In the genomic region with DNA sequence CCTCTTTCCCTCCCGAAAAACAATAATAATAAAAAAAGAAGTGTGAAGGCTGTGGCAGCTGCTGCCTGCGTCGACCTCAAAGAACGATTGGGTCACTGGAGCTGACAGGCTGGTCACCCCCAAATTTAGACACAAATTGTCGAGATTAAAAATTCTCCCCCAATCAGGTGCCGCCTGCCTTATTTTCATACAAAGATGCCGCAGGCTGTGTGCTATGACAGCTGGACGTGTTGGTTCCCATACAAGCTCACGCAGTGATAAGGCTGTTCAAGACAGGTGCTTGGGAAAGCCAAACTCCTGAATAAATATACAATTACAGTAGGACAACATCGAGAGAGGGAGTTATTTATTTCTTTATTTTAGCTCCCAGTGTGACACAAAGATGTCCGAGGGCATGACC, we compare ENCODE assay signal across 16 cellular contexts.
"Had no signal": no experiment of that assay in that cellular context is flagged by ENCODE, and none has a peak within 500 bp of the region (broad histone marks: within the 10 kb centered on the region; RNA-seq: fewer than 3 reads in every experiment).

No MANE protein-coding gene starts in this region.

- DNase-seq: dermis blood vessel endothelial cell; esophagus squamous epithelium; foreskin fibroblast; glutamatergic neuron; islet precursor cell; mammary epithelial cell; naive thymus-derived CD4-positive, alpha-beta T cell; nephron progenitor cell; sigmoid colon; stimulated activated CD4-positive, alpha-beta T cell treated with anti-CD3 and anti-CD28 coated beads, Interleukin-4, amount 100 ng/mL, for 4 hours; stimulated activated naive B cell treated with anti-CD40 and anti-IgM and Interleukin-4, amounts not matched to agents 10 μg/mL and 1 μg/mL and 100 μg/mL, for 72 hours; stimulated activated naive CD8-positive, alpha-beta T cell treated with anti-CD3 and anti-CD28 coated beads, Interleukin-15, amount 100 ng/mL, for 72 hours; testis; upper lobe of right lung had no signal

- ATAC-seq: gastroesophageal sphincter; left lobe of liver; naive thymus-derived CD4-positive, alpha-beta T cell; stimulated activated naive B cell treated with anti-CD40 and anti-IgM and Interleukin-4, amounts not matched to agents 10 μg/mL and 1 μg/mL and 100 μg/mL, for 72 hours; stimulated activated naive CD8-positive, alpha-beta T cell treated with anti-CD3 and anti-CD28 coated beads, Interleukin-15, amount 100 ng/mL, for 72 hours; upper lobe of right lung had no signal
